ENCODE assay signal across 8 cellular contexts in the genomic region with DNA sequence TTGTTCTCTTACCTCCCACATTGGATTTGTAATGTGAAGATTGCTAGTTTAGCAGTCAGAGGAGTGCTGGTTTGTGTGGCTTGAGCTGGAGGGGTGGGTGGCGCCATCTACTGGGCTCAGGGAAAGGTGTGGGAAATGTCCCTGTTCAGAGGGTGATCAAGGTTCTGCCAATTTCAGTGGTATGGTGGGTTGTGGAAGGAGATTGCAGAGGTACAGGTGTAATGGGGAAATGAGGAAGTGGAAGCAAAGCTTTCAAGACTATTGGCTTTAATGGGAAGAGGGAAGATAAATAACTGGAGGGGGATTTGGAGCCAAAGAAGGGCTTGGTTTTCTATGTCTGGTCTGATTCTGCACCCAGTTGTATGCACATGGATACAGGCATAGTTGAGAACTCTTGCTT.
A peak's percentile ranks its signal among the peaks of the same experiment; 100 is the strongest.
DNase-seq lines count a peak whose midpoint lies in the region; ATAC-seq and TF ChIP-seq lines count a peak whose summit lies in the region.

No MANE protein-coding gene starts in this region.

- H3K9me3 ChIP-seq in CD4-positive, CD25-positive, alpha-beta regulatory T cell (ENCODE audit: control insufficient read depth in 2 of 2, low read length in 2 of 2): no peaks in the 10 kb centered on the region
- H3K9me3 ChIP-seq in right cardiac atrium (ENCODE audit: control insufficient read depth, low read length) (no peaks in the 10 kb centered on the region), sigmoid colon (no peaks in the 10 kb centered on the region)

- peaks cover 15% of the 10 kb centered on the region for H3K27me3 ChIP-seq in CD4-positive, CD25-positive, alpha-beta regulatory T cell (ENCODE audit: control insufficient read depth, insufficient read depth, low read length)
- H3K27me3 ChIP-seq in right cardiac atrium (ENCODE audit: control insufficient read depth, insufficient read depth) (no peaks in the 10 kb centered on the region), sigmoid colon (no peaks in the 10 kb centered on the region)

- H3K9me3 Mint-ChIP-seq in CD4-positive, CD25-positive, alpha-beta regulatory T cell: peaks cover 0 to 4% (median 0%) of the 10 kb centered on the region in 7 donors
- no peaks in the 10 kb centered on the region for H3K9me3 Mint-ChIP-seq in activated naive CD8-positive, alpha-beta T cell treated with anti-CD3 and anti-CD28 coated beads, Interleukin-2, amount 50 U/mL, for 24 hours

- H3K27ac Mint-ChIP-seq in CD4-positive, CD25-positive, alpha-beta regulatory T cell: peak overlapping the region in 1 of 3 donors; percentile 4
- no peak overlapping the region for H3K27ac Mint-ChIP-seq in activated naive CD8-positive, alpha-beta T cell treated with anti-CD3 and anti-CD28 coated beads, Interleukin-2, amount 50 U/mL, for 24 hours

- no peak overlapping the region for H3K4me3 Mint-ChIP-seq in CD4-positive, CD25-positive, alpha-beta regulatory T cell
- no peak overlapping the region for H3K4me3 Mint-ChIP-seq in activated naive CD8-positive, alpha-beta T cell treated with anti-CD3 and anti-CD28 coated beads, Interleukin-2, amount 50 U/mL, for 24 hours

- DNase-seq in CD4-positive, CD25-positive, alpha-beta regulatory T cell: peak in 2 of 3 donors; percentile 17 to 52
- DNase-seq in RPMI8226 (peak; percentile 45), right cardiac atrium (peak; percentile 27 to 76 (median 72)), sigmoid colon (no peak), dedifferentiated amniotic fluid mesenchymal stem cell (ENCODE audit: extremely low spot score) (no peak)
- DNase-seq in activated naive CD8-positive, alpha-beta T cell treated with anti-CD3 and anti-CD28 coated beads, Interleukin-2, amount 50 U/mL, for 24 hours: peak; percentile 55

- TF ChIP-seq CTCF in sigmoid colon (IDR thresholded peaks at IDR 0.05): peak; percentile 38 to 70 (median 54)

- H3K27ac ChIP-seq in CD4-positive, CD25-positive, alpha-beta regulatory T cell (ENCODE audit: insufficient read depth, low read length, poor library complexity, severe bottlenecking): no peak overlapping the region
- H3K27ac ChIP-seq in right cardiac atrium (ENCODE audit: low read length) (no peak overlapping the region), sigmoid colon (no peak overlapping the region)

- H3K4me1 Mint-ChIP-seq in CD4-positive, CD25-positive, alpha-beta regulatory T cell: no peaks in the 10 kb centered on the region
- H3K4me1 Mint-ChIP-seq in activated naive CD8-positive, alpha-beta T cell treated with anti-CD3 and anti-CD28 coated beads, Interleukin-2, amount 50 U/mL, for 24 hours: no peaks in the 10 kb centered on the region

- H3K36me3 Mint-ChIP-seq in CD4-positive, CD25-positive, alpha-beta regulatory T cell: no peaks in the 10 kb centered on the region
- no peaks in the 10 kb centered on the region for H3K36me3 Mint-ChIP-seq in activated naive CD8-positive, alpha-beta T cell treated with anti-CD3 and anti-CD28 coated beads, Interleukin-2, amount 50 U/mL, for 24 hours (ENCODE audit: low read depth)

- no peaks in the 10 kb centered on the region for H3K4me1 ChIP-seq in CD4-positive, CD25-positive, alpha-beta regulatory T cell (ENCODE audit: control insufficient read depth, insufficient read depth, low read length, poor library complexity, severe bottlenecking)
- H3K4me1 ChIP-seq in right cardiac atrium (ENCODE audit: control insufficient read depth, insufficient read depth, low read length) (peaks cover 3% of the 10 kb centered on the region), sigmoid colon (peaks cover 0 to 32% (median 22%) of the 10 kb centered on the region in 4 donors)

- peak; percentile 86 for TF ChIP-seq RAD21 in Ishikawa (IDR thresholded peaks at IDR 0.05; ENCODE audit: low read depth)

- TF ChIP-seq EP300 in Ishikawa (IDR thresholded peaks at IDR 0.05; ENCODE audit: borderline replicate concordance) (no peak), sigmoid colon (IDR thresholded peaks at IDR 0.05) (no peak)

- H3K27me3 Mint-ChIP-seq in CD4-positive, CD25-positive, alpha-beta regulatory T cell: peaks cover 54% of the 10 kb centered on the region
- H3K27me3 Mint-ChIP-seq in activated naive CD8-positive, alpha-beta T cell treated with anti-CD3 and anti-CD28 coated beads, Interleukin-2, amount 50 U/mL, for 24 hours: peaks cover 27% of the 10 kb centered on the region

- ATAC-seq in CD4-positive, CD25-positive, alpha-beta regulatory T cell (ENCODE audit: low read depth in 2 of 2): peak; percentile 40 to 46
- ATAC-seq in GM19035 (IDR thresholded peaks at IDR 0.05; ENCODE audit: unreplicated experiment) (peak; percentile 68), right cardiac atrium (peak; percentile 60 to 67)
- ATAC-seq in activated naive CD8-positive, alpha-beta T cell treated with anti-CD3 and anti-CD28 coated beads, Interleukin-2, amount 50 U/mL, for 24 hours: peak; percentile 54

- no peak overlapping the region for H3K4me3 ChIP-seq in CD4-positive, CD25-positive, alpha-beta regulatory T cell (ENCODE audit: low read depth, low read length)
- no peak overlapping the region for H3K4me3 ChIP-seq in right cardiac atrium (ENCODE audit: low read length)
- no peak overlapping the region for H3K4me3 ChIP-seq in sigmoid colon

- H3K36me3 ChIP-seq in CD4-positive, CD25-positive, alpha-beta regulatory T cell (ENCODE audit: control insufficient read depth, insufficient read depth, low read length): no peaks in the 10 kb centered on the region
- H3K36me3 ChIP-seq in sigmoid colon: peaks cover 0 to 69% (median 11%) of the 10 kb centered on the region in 4 donors

- TF ChIP-seq POLR2A in sigmoid colon (IDR thresholded peaks at IDR 0.05): no peak

- WGBS in right cardiac atrium: 8% methylated on average over 1 of the region's 1 CpG
- WGBS in sigmoid colon, 2 donors: 2 to 8% methylated on average over 1 of the region's 1 CpG

- intact Hi-C loops in right cardiac atrium (cut with DNase I) (loop anchor here in 2 of 4 donors (5.0 kb wide), 2 partner anchors 75 to 90 kb away; a partner anchor contains a TSS), sigmoid colon (cut with DNase I) (loop anchor here (5.0 to 10.0 kb wide), 3 partner anchors 75 to 477 kb away; a partner anchor contains a TSS)

TF ChIP-seq in Ishikawa, 13 proteins besides CTCF, POLR2A, EP300 and RAD21:
- TF ChIP-seq, protein P1, sequence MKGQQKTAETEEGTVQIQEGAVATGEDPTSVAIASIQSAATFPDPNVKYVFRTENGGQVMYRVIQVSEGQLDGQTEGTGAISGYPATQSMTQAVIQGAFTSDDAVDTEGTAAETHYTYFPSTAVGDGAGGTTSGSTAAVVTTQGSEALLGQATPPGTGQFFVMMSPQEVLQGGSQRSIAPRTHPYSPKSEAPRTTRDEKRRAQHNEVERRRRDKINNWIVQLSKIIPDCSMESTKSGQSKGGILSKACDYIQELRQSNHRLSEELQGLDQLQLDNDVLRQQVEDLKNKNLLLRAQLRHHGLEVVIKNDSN (IDR thresholded peaks at IDR 0.05): no peak
- TF ChIP-seq, protein P2, sequence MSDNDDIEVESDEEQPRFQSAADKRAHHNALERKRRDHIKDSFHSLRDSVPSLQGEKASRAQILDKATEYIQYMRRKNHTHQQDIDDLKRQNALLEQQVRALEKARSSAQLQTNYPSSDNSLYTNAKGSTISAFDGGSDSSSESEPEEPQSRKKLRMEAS (IDR thresholded peaks at IDR 0.05): no peak
- TF ChIP-seq CEBPB (IDR thresholded peaks at IDR 0.05): no peak
- TF ChIP-seq EGR1 (IDR thresholded peaks at IDR 0.05): no peak
- TF ChIP-seq TAF1 (IDR thresholded peaks at IDR 0.05; ENCODE audit: low read depth): no peak
- TF ChIP-seq NFIC (IDR thresholded peaks at IDR 0.05): no peak

Comparison
In these comparisons a context has a peak if more than half of its experiments do, and no peak if none do; other contexts are left out.
1. DNase-seq: peak in CD4-positive, CD25-positive, alpha-beta regulatory T cell (2 of 3), RPMI8226 (single experiment), activated naive CD8-positive, alpha-beta T cell treated with anti-CD3 and anti-CD28 coated beads, Interleukin-2, amount 50 U/mL, for 24 hours (single experiment) and right cardiac atrium (3 of 3); none in sigmoid colon (single experiment) and dedifferentiated amniotic fluid mesenchymal stem cell (single experiment).
2. Peak in every context shown above with its lines, with median percentiles within 50 percentile points of each other: ATAC-seq.